1 cellular context compared by ENCODE assay signal in the genomic region with DNA sequence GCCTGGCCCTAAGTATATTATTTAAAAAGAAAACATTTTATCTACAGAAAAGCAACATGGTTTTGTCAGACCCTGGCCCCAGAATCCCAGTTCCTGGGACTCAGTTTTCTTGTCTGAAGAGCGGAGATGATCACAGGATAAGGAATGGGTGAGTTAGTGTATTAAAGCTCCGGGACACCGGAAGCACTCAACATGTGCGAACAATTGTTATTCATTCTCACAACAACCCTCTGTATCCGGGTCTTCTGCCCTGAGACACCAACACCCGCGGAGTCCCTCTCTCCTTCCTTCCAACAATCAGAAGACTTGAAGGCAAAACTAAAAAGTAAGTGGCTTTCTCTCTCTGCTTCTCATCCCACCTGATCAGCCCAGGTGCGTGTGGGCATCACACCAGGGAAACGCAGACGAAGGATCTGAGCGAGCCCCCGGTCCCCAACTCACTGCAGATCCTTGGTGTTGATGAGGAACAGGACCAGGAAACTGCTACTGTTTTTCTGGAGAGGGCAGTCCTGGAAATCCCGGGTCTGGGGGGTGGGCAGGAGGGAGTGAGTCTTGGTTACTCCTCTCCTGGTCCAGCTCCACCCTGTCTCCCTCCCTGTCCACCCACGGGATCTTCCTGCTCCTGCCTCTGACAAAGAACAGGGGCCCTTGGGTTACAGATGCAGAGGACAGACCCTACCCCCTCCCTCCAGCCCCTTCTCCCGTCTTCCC.
TF ChIP-seq lines count a peak whose summit lies in the region.

No MANE protein-coding gene starts in this region.

TF ChIP-seq in GM12878, 131 proteins besides CTCF, POLR2A, EP300 and RAD21:
- no peak for TF ChIP-seq SIX5 (IDR thresholded peaks at IDR 0.05; ENCODE audit: low read depth, low read length, severe bottlenecking)
- no peak for TF ChIP-seq SMAD1 (IDR thresholded peaks at IDR 0.05; ENCODE audit: low read depth, partially characterized antibody)
- TF ChIP-seq, protein P1, sequence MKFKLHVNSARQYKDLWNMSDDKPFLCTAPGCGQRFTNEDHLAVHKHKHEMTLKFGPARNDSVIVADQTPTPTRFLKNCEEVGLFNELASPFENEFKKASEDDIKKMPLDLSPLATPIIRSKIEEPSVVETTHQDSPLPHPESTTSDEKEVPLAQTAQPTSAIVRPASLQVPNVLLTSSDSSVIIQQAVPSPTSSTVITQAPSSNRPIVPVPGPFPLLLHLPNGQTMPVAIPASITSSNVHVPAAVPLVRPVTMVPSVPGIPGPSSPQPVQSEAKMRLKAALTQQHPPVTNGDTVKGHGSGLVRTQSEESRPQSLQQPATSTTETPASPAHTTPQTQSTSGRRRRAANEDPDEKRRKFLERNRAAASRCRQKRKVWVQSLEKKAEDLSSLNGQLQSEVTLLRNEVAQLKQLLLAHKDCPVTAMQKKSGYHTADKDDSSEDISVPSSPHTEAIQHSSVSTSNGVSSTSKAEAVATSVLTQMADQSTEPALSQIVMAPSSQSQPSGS (IDR thresholded peaks at IDR 0.05; ENCODE audit: low read length), result no peak
- TF ChIP-seq ESRRA (IDR thresholded peaks at IDR 0.05; ENCODE audit: low read length), result no peak
- TF ChIP-seq POLR2AphosphoS5 (IDR thresholded peaks at IDR 0.05; ENCODE audit: low read length), result no peak
- no peak for TF ChIP-seq BRCA1 (IDR thresholded peaks at IDR 0.05; ENCODE audit: low read depth, low read length)
